27 cellular contexts compared by ENCODE assay signal in genomic region chr6:18312368-18312767, GRCh38.
"Had no signal": no experiment of that assay in that cellular context is flagged by ENCODE, and none has a peak within 500 bp of the region (broad histone marks: within the 10 kb centered on the region; RNA-seq: fewer than 3 reads in every experiment).

No MANE protein-coding gene starts in this region.

- FAIRE-seq: kidney had no signal

- H3K9me3 ChIP-seq: gastrocnemius medialis, prostate gland, right atrium auricular region, stomach, thyroid gland, vagina had no signal

- DNase-seq: cortex of kidney; effector memory CD8-positive, alpha-beta T cell; foreskin fibroblast; gastrocnemius medialis; head of caudate nucleus; kidney; mesenchymal stem cell; midbrain; naive thymus-derived CD8-positive, alpha-beta T cell; nephron progenitor cell; nucleus accumbens; stimulated activated CD4-positive, alpha-beta T cell treated with anti-CD3 and anti-CD28 coated beads, Interleukin-2, amount 100 ng/mL, for 24 hours; stimulated activated CD4-positive, alpha-beta T cell treated with anti-CD3 and anti-CD28 coated beads, Interleukin-4, amount 100 ng/mL, for 24 hours; stimulated activated naive CD4-positive, alpha-beta T cell treated with Interleukin-2 at 50 U/mL for 16 hours; stomach; thyroid gland; trophoblast cell had no signal

- H3K27me3 ChIP-seq: gastrocnemius medialis, right atrium auricular region, thyroid gland, vagina had no signal

- H3K36me3 ChIP-seq: gastrocnemius medialis, prostate gland, right atrium auricular region, stomach, thyroid gland, vagina had no signal

- ATAC-seq: effector memory CD8-positive, alpha-beta T cell; esophagus mucosa; gastrocnemius medialis; left lobe of liver; naive thymus-derived CD8-positive, alpha-beta T cell; sciatic nerve; stimulated activated effector memory CD8-positive, alpha-beta T cell treated with anti-CD3 and anti-CD28 coated beads, Interleukin-12 subunit alpha, Interleukin-12 subunit beta, amount 100 ng/mL, for 72 hours had no signal

- H3K4me2 ChIP-seq: smooth muscle cell had no signal

- H3K4me1 ChIP-seq: gastrocnemius medialis, prostate gland, stomach, thyroid gland, vagina had no signal

- H3K4me3 ChIP-seq: gastrocnemius medialis, lung, prostate gland, right atrium auricular region, smooth muscle cell, stomach, thyroid gland, vagina had no signal

- H3K27ac ChIP-seq: epithelial cell of prostate, gastrocnemius medialis, prostate gland, right atrium auricular region, stomach, thyroid gland, vagina had no signal
